ENCODE assay signal across 8 cellular contexts in genomic region chr4:100093091-100093866, GRCh38.
DNase-seq lines count a peak whose midpoint lies in the region; ATAC-seq and TF ChIP-seq lines count a peak whose summit lies in the region.

No MANE protein-coding gene starts in this region.

- no peak overlapping the region for H3K4me3 ChIP-seq in BE2C (ENCODE audit: low read depth, low read length)

- peaks cover 13% of the 10 kb centered on the region for H3K4me1 ChIP-seq in BE2C

- H3K36me3 ChIP-seq in BE2C: no peaks in the 10 kb centered on the region

- H3K27me3 ChIP-seq in BE2C: no peaks in the 10 kb centered on the region

- no peaks in the 10 kb centered on the region for H3K9me3 ChIP-seq in BE2C

- peak; percentile 86 for TF ChIP-seq CTCF in BE2C (IDR thresholded peaks at IDR 0.05; ENCODE audit: low read depth, low read length)

- peak; percentile 88 for ATAC-seq in HG03432 (IDR thresholded peaks at IDR 0.05; ENCODE audit: unreplicated experiment)

- DNase-seq in BE2C: peak; percentile 85
- DNase-seq in GM19240 (ENCODE audit: insufficient read length, low spot score): peak; percentile 8
- DNase-seq in NCI-H446 treated with DMSO at 0.1 percent for 48 hours (lab: John Stamatoyannopoulos, UW): peak; percentile 79
- DNase-seq in activated CD4-positive, alpha-beta T cell treated with anti-CD3 and anti-CD28 coated beads for 24 hours (ENCODE audit: low read depth in 2 of 2): peak; percentile 64 to 74
- DNase-seq in cerebellum (ENCODE audit: low spot score): peak; percentile 71
- DNase-seq in left kidney (ENCODE audit: low read depth, low spot score): peak; percentile 95
- DNase-seq in stimulated activated CD4-positive, alpha-beta T cell treated with anti-CD3 and anti-CD28 coated beads, Interleukin-4, amount 100 ng/mL, for 1 hour: peak; percentile 77

Comparison
In these comparisons a context has a peak if more than half of its experiments do, and no peak if none do; other contexts are left out.
1. DNase-seq: peak in every context shown above with its lines; median percentile 95 in left kidney; 85 in BE2C; 79 in NCI-H446 treated with DMSO at 0.1 percent for 48 hours; 77 in stimulated activated CD4-positive, alpha-beta T cell treated with anti-CD3 and anti-CD28 coated beads, Interleukin-4, amount 100 ng/mL, for 1 hour; 71 in cerebellum; 69 in activated CD4-positive, alpha-beta T cell treated with anti-CD3 and anti-CD28 coated beads for 24 hours; 8 in GM19240.